Comparison of ENCODE assay signal across 9 cellular contexts in the genomic region with DNA sequence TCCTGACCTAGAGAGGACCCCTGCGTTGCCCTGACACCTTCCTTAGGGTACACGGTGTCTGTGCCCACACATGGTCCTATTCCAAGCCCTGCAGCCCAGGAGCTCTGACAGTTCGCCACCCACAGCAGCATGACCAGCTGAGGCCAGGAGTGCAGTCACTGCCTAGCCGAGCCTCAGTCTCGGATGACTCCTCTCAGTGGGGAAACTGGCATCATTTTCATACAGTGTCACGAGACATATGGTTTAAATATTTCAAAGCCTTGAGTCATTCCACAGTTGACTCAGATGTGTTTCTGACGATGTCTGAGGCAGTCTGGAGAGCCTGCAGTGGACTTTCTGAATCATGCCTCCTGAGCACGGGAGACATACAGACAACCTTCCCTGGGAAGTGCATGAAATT.
DNase-seq lines count a peak whose midpoint lies in the region; ATAC-seq lines count a peak whose summit lies in the region.
"Had no signal": no experiment of that assay in that cellular context is flagged by ENCODE, and none has a peak within 500 bp of the region (broad histone marks: within the 10 kb centered on the region; RNA-seq: fewer than 3 reads in every experiment).

No MANE protein-coding gene starts in this region.

- H3K36me3 Mint-ChIP-seq in activated CD4-positive, alpha-beta T cell treated with anti-CD3 and anti-CD28 coated beads for 36 hours (ENCODE audit: low read depth), result no peaks in the 10 kb centered on the region
- no peaks in the 10 kb centered on the region for H3K36me3 Mint-ChIP-seq in activated CD4-positive, alpha-beta T cell treated with anti-CD3 and anti-CD28 coated beads, Interleukin-2, amount 10 ng/mL, durations not matched to agents 7 days and 5 days (ENCODE audit: low read depth)
- H3K36me3 Mint-ChIP-seq in stimulated activated effector memory CD8-positive, alpha-beta T cell treated with anti-CD3 and anti-CD28 coated beads, Interleukin-12 subunit alpha, Interleukin-12 subunit beta, amount 100 ng/mL, for 72 hours, result no peaks in the 10 kb centered on the region
- H3K36me3 Mint-ChIP-seq: CD4-positive, CD25-positive, alpha-beta regulatory T cell had no signal

- POLR2A ChIA-PET in activated CD4-positive, alpha-beta T cell treated with anti-CD3 and anti-CD28 coated beads for 36 hours (lab: Charles Lee), result no interaction called here
- POLR2A ChIA-PET in activated CD4-positive, alpha-beta T cell treated with anti-CD3 and anti-CD28 coated beads, Interleukin-2, amount 10 ng/mL, durations not matched to agents 7 days and 5 days (lab: Charles Lee), result no interaction called here

- ATAC-seq in activated CD4-positive, alpha-beta T cell treated with anti-CD3 and anti-CD28 coated beads for 36 hours, result peak; percentile 99
- ATAC-seq in stimulated activated effector memory CD8-positive, alpha-beta T cell treated with anti-CD3 and anti-CD28 coated beads, Interleukin-12 subunit alpha, Interleukin-12 subunit beta, amount 100 ng/mL, for 72 hours, result peak; percentile 98
- ATAC-seq in HG03139 (IDR thresholded peaks at IDR 0.05; ENCODE audit: unreplicated experiment), result no peak

- peak; percentile 78 for DNase-seq in activated CD4-positive, alpha-beta T cell treated with anti-CD3 and anti-CD28 coated beads for 36 hours
- no peak for DNase-seq in activated CD4-positive, alpha-beta T cell treated with anti-CD3 and anti-CD28 coated beads, Interleukin-2, amount 10 ng/mL, durations not matched to agents 7 days and 5 days
- peak; percentile 96 for DNase-seq in RKO (ENCODE audit: low spot score)
- DNase-seq in fibroblast of the conjunctiva (ENCODE audit: low read depth), result peak; percentile 93
- DNase-seq in stimulated activated effector memory CD8-positive, alpha-beta T cell treated with anti-CD3 and anti-CD28 coated beads, Interleukin-12 subunit alpha, Interleukin-12 subunit beta, amount 100 ng/mL, for 72 hours (ENCODE audit: low spot score in 2 of 2), result peak; percentile 12 to 66
- DNase-seq in NCI-H1105 treated with DMSO at 0.1 percent for 48 hours (lab: John Stamatoyannopoulos, UW), result no peak
- DNase-seq in DMS53 treated with DMSO at 0.1 percent for 48 hours (lab: John Stamatoyannopoulos, UW; ENCODE audit: unreplicated experiment), result no peak

- intact Hi-C loops in activated CD4-positive, alpha-beta T cell treated with anti-CD3 and anti-CD28 coated beads for 36 hours (cut with DNase I, micrococcal nuclease), result loop anchor here in 1 of 2 experiments (1.0 to 2.0 kb wide), 5 partner anchors 27 to 226 kb away; no protein-coding TSS in a partner anchor

- no peak overlapping the region for H3K27ac Mint-ChIP-seq in activated CD4-positive, alpha-beta T cell treated with anti-CD3 and anti-CD28 coated beads for 36 hours
- H3K27ac Mint-ChIP-seq in activated CD4-positive, alpha-beta T cell treated with anti-CD3 and anti-CD28 coated beads, Interleukin-2, amount 10 ng/mL, durations not matched to agents 7 days and 5 days, result no peak overlapping the region
- no peak overlapping the region for H3K27ac Mint-ChIP-seq in stimulated activated effector memory CD8-positive, alpha-beta T cell treated with anti-CD3 and anti-CD28 coated beads, Interleukin-12 subunit alpha, Interleukin-12 subunit beta, amount 100 ng/mL, for 72 hours

- no peaks in the 10 kb centered on the region for H3K9me3 Mint-ChIP-seq in activated CD4-positive, alpha-beta T cell treated with anti-CD3 and anti-CD28 coated beads for 36 hours (ENCODE audit: low read depth)
- no peaks in the 10 kb centered on the region for H3K9me3 Mint-ChIP-seq in activated CD4-positive, alpha-beta T cell treated with anti-CD3 and anti-CD28 coated beads, Interleukin-2, amount 10 ng/mL, durations not matched to agents 7 days and 5 days
- no peaks in the 10 kb centered on the region for H3K9me3 Mint-ChIP-seq in stimulated activated effector memory CD8-positive, alpha-beta T cell treated with anti-CD3 and anti-CD28 coated beads, Interleukin-12 subunit alpha, Interleukin-12 subunit beta, amount 100 ng/mL, for 72 hours
- H3K9me3 Mint-ChIP-seq: CD4-positive, CD25-positive, alpha-beta regulatory T cell had no signal

- H3K4me1 Mint-ChIP-seq in activated CD4-positive, alpha-beta T cell treated with anti-CD3 and anti-CD28 coated beads for 36 hours, result peaks cover 13% of the 10 kb centered on the region
- H3K4me1 Mint-ChIP-seq in activated CD4-positive, alpha-beta T cell treated with anti-CD3 and anti-CD28 coated beads, Interleukin-2, amount 10 ng/mL, durations not matched to agents 7 days and 5 days, result peaks cover 10% of the 10 kb centered on the region
- peaks cover 21% of the 10 kb centered on the region for H3K4me1 Mint-ChIP-seq in stimulated activated effector memory CD8-positive, alpha-beta T cell treated with anti-CD3 and anti-CD28 coated beads, Interleukin-12 subunit alpha, Interleukin-12 subunit beta, amount 100 ng/mL, for 72 hours
- H3K4me1 Mint-ChIP-seq: CD4-positive, CD25-positive, alpha-beta regulatory T cell had no signal

- peaks cover 36% of the 10 kb centered on the region for H3K27me3 Mint-ChIP-seq in activated CD4-positive, alpha-beta T cell treated with anti-CD3 and anti-CD28 coated beads for 36 hours
- H3K27me3 Mint-ChIP-seq in activated CD4-positive, alpha-beta T cell treated with anti-CD3 and anti-CD28 coated beads, Interleukin-2, amount 10 ng/mL, durations not matched to agents 7 days and 5 days, result peaks cover 15% of the 10 kb centered on the region

- CTCF ChIA-PET in activated CD4-positive, alpha-beta T cell treated with anti-CD3 and anti-CD28 coated beads for 36 hours (lab: Charles Lee), result no interaction called here
- CTCF ChIA-PET in activated CD4-positive, alpha-beta T cell treated with anti-CD3 and anti-CD28 coated beads, Interleukin-2, amount 10 ng/mL, durations not matched to agents 7 days and 5 days (lab: Charles Lee), result no interaction called here

- no peak overlapping the region for H3K4me3 Mint-ChIP-seq in activated CD4-positive, alpha-beta T cell treated with anti-CD3 and anti-CD28 coated beads for 36 hours
- H3K4me3 Mint-ChIP-seq in activated CD4-positive, alpha-beta T cell treated with anti-CD3 and anti-CD28 coated beads, Interleukin-2, amount 10 ng/mL, durations not matched to agents 7 days and 5 days, result no peak overlapping the region
- H3K4me3 Mint-ChIP-seq in stimulated activated effector memory CD8-positive, alpha-beta T cell treated with anti-CD3 and anti-CD28 coated beads, Interleukin-12 subunit alpha, Interleukin-12 subunit beta, amount 100 ng/mL, for 72 hours, result no peak overlapping the region
- H3K4me3 Mint-ChIP-seq: CD4-positive, CD25-positive, alpha-beta regulatory T cell had no signal

Comparison
In these comparisons a context has a peak if more than half of its experiments do, and no peak if none do; other contexts are left out.
1. DNase-seq: peak in activated CD4-positive, alpha-beta T cell treated with anti-CD3 and anti-CD28 coated beads for 36 hours (single experiment), RKO (single experiment), fibroblast of the conjunctiva (single experiment) and stimulated activated effector memory CD8-positive, alpha-beta T cell treated with anti-CD3 and anti-CD28 coated beads, Interleukin-12 subunit alpha, Interleukin-12 subunit beta, amount 100 ng/mL, for 72 hours (2 of 2); none in activated CD4-positive, alpha-beta T cell treated with anti-CD3 and anti-CD28 coated beads, Interleukin-2, amount 10 ng/mL, durations not matched to agents 7 days and 5 days (single experiment), NCI-H1105 treated with DMSO at 0.1 percent for 48 hours (single experiment) and DMS53 treated with DMSO at 0.1 percent for 48 hours (single experiment).